In genomic region chr15:83462953-83463433, GRCh38 we compare ENCODE assay signal across 27 cellular contexts. TPM values are rescaled to one million over a fixed set of nuclear protein-coding genes. Genes with fewer than 3 reads are reported as not detected.
"Had no signal": no experiment of that assay in that cellular context is flagged by ENCODE, and none has a peak within 500 bp of the region (broad histone marks: within the 10 kb centered on the region; RNA-seq: fewer than 3 reads in every experiment).

No MANE protein-coding gene starts in this region.

- ATAC-seq: activated CD8-positive, alpha-beta T cell treated with anti-CD3 and anti-CD28 coated beads, Interleukin-2, amount 10 ng/mL, durations not matched to agents 7 days and 5 days; Panc1; WTC11 had no signal

- H3K9me3 ChIP-seq: SJCRH30, SK-N-SH had no signal

- DNase-seq: activated CD4-positive, alpha-beta T cell treated with anti-CD3 and anti-CD28 coated beads for 48 hours; activated CD4-positive, alpha-beta T cell treated with anti-CD3 and anti-CD28 coated beads, Interleukin-2, amount 50 U/mL, for 4 hours; activated CD4-positive, CD25-positive, alpha-beta regulatory T cell treated with anti-CD3 and anti-CD28 coated beads, Interleukin-2, amount 50 U/mL, for 72 hours; activated CD8-positive, alpha-beta memory T cell treated with anti-CD3 and anti-CD28 coated beads, Interleukin-2, amount 50 U/mL, for 48 hours; activated CD8-positive, alpha-beta T cell treated with anti-CD3 and anti-CD28 coated beads, Interleukin-2, amount 10 ng/mL, durations not matched to agents 7 days and 5 days; activated naive CD4-positive, alpha-beta T cell; activated T-cell treated with anti-CD3 and anti-CD28 coated beads, Interleukin-2, amount 50 U/mL, for 1 hour; amniotic stem cell; cerebellar nuclear complex; NCI-H1092 treated with DMSO at 0.1 percent for 48 hours; NCI-H1417 treated with DMSO at 0.1 percent for 48 hours; NCI-H1694; NCI-H2029; NCI-H2107; NCI-H2171 treated with DMSO at 0.1 percent for 48 hours; NCI-H345; NCI-H510A; NCI-H526 treated with DMSO at 0.1 percent for 48 hours; Right ventricle myocardium superior; RPMI8226; SJCRH30; SK-N-SH; T-helper 1 cell had no signal

- H3K36me3 ChIP-seq: SJCRH30 had no signal

- H3K4me3 ChIP-seq: SJCRH30 had no signal

- H3K4me1 ChIP-seq: SJCRH30 had no signal

- H3K27ac ChIP-seq: KMS-11, SJCRH30 had no signal

RNA-seq across cellular contexts. Expression of gene SH3GL3, which starts 15.9 kb away (rescaled TPM):
- total RNA-seq: activated CD8-positive, alpha-beta T cell treated with anti-CD3 and anti-CD28 coated beads, Interleukin-2, amount 10 ng/mL, durations not matched to agents 7 days and 5 days; Right ventricle myocardium superior; SJCRH30; T-helper 2 cell treated with Interferon-gamma antibody and Interleukin-4, amounts not matched to agents 100 ng/mL and 5 ng/mL, for 36 hours had no signal
- polyA plus RNA-seq: SK-N-SH had no signal
